ENCODE assay signal across 9 cellular contexts in the genomic region with DNA sequence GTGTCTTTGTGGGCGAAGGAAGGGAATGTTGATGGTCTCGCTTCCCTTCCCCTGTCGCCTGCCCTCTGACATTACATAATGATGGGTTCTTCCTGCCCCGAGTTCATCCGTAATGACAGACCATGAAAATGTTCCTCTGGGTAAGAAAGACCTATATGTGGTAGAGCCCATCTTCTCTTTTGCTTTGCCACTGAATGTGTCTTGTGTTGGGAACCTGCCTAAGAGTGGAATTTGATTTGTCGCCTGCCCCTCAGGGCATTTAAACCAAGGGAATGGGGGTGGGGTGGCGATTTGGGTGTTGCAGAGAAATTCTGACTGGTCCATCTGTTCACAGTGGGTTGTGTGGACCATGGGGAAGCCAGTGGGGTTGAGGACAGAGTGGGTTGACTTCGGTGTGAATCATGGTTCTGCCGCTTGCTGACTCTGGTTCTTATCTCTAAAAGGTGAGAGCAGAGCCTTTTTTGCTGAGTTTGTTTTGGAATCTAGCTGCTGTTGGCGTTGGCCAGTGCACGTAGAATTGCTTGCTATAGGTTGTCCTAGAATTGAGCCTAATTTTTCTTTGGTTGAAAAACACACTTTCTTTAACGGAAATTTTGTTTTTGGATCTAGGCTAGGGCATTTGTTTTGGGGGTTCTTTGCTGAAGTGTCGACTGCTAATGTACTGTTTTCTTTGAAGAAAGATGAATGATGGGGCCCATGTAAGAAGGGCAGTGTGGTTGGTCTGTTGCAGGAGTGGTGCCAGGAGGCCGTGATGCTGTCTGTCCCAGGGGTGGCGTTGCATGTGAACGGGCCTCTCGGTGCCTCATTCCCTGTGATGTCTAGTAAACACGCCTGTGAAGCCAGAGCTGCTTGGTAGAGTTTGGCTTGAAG. TPM values are rescaled to one million over a fixed set of nuclear protein-coding genes. Genes with fewer than 3 reads are reported as not detected.
DNase-seq lines count a peak whose midpoint lies in the region; ATAC-seq, FAIRE-seq and TF ChIP-seq lines count a peak whose summit lies in the region.
"Had no signal": no experiment of that assay in that cellular context is flagged by ENCODE, and none has a peak within 500 bp of the region (broad histone marks: within the 10 kb centered on the region; RNA-seq: fewer than 3 reads in every experiment).

No MANE protein-coding gene starts in this region.

- no peak for TF ChIP-seq RAD21 in K562 (CRISPR knock-in tag; conservative IDR thresholded peaks at IDR 0.05 in 1 of 2, IDR thresholded peaks at IDR 0.05 in 1 of 2)

- CTCF ChIA-PET in K562 (lab: Yijun Ruan, JAX; ENCODE audit: low intra/inter-chr PET ratio): no interaction called here

- peak overlapping the region; percentile 84 for H3K4me2 ChIP-seq in K562 (ENCODE audit: insufficient read depth, low read length)

- BruUV-seq in K562 (replicated peaks; lab: Mats Ljungman, UMichigan): TSS peak; percentile 61

- peak; percentile 94 for FAIRE-seq in K562 (lab: Jason Lieb, UNC)
- FAIRE-seq: TTC549 had no signal

- H3K36me3 ChIP-seq in K562 (ENCODE audit: control insufficient read depth, insufficient read depth, low read length): no peaks in the 10 kb centered on the region
- no peaks in the 10 kb centered on the region for H3K36me3 ChIP-seq in lung (ENCODE audit: control insufficient read depth in 2 of 2, insufficient read depth in 2 of 2, low read length in 2 of 2)
- no peaks in the 10 kb centered on the region for H3K36me3 ChIP-seq in tibial nerve

- in situ Hi-C loops in K562 (cut with MboI): no loop called here

- no peaks in the 10 kb centered on the region for H3K27me3 ChIP-seq in K562 (ENCODE audit: control insufficient read depth in 2 of 2, insufficient read depth in 2 of 2, low read length in 2 of 2)
- no peaks in the 10 kb centered on the region for H3K27me3 ChIP-seq in lung (ENCODE audit: control insufficient read depth, insufficient read depth)
- H3K27me3 ChIP-seq in tibial nerve: no peaks in the 10 kb centered on the region

- H3K4me1 ChIP-seq in K562 (replicated peaks in 1 of 2; ENCODE audit: control insufficient read depth in 2 of 2, insufficient read depth in 2 of 2, low read length in 2 of 2) (peaks cover 16 to 27% of the 10 kb centered on the region in 2 experiments; a peak in 4 of 5 replicates), lung (ENCODE audit: control insufficient read depth in 2 of 2, insufficient read depth in 2 of 2, low read length in 2 of 2) (peaks cover 8 to 11% of the 10 kb centered on the region in 2 donors), tibial nerve (peaks cover 0 to 26% (median 5%) of the 10 kb centered on the region in 4 donors)

- ATAC-seq in K562: peak; percentile 73
- no peak for ATAC-seq in lung (ENCODE audit: insufficient read depth, low FRiP score)
- no peak for ATAC-seq in GM21360 (IDR thresholded peaks at IDR 0.05; ENCODE audit: unreplicated experiment)
- ATAC-seq in GM21367 (IDR thresholded peaks at IDR 0.05; ENCODE audit: unreplicated experiment): no peak

- TF ChIP-seq CTCF in GM12864 (IDR thresholded peaks at IDR 0.05; ENCODE audit: low read depth, low read length, missing control alignments) (no peak), K562 (IDR thresholded peaks at IDR 0.05 in 2 of 3, conservative IDR thresholded peaks at IDR 0.05 in 1 of 3; ENCODE audit: insufficient read depth in 2 of 3, low read depth in 1 of 3, low read length in 3 of 3) (no peak), lung (IDR thresholded peaks at IDR 0.05; ENCODE audit: control extremely low read depth, extremely low read depth) (no peak), tibial nerve (IDR thresholded peaks at IDR 0.05) (no peak)

- TF ChIP-seq POLR2A in K562 (conservative IDR thresholded peaks at IDR 0.05) (no peak), tibial nerve (IDR thresholded peaks at IDR 0.05) (no peak)

- POLR2A ChIA-PET in K562 (lab: Yijun Ruan, JAX): interaction anchor here (0.5 to 1.9 kb wide), 4 partner anchors 10 to 1962 kb away, joined by 3 to 9 read pairs (median 4); no protein-coding TSS in a partner anchor

- no peaks in the 10 kb centered on the region for H3K9me1 ChIP-seq in K562 (ENCODE audit: control insufficient read depth, insufficient read depth, low read length)

- H3K9ac ChIP-seq in K562 (ENCODE audit: insufficient read depth in 1 of 2, low read depth in 2 of 2, low read length in 2 of 2): peak overlapping the region; percentile 49 to 94; a peak in 3 of 4 replicates

- intact Hi-C loops in K562 (cut with micrococcal nuclease): loop anchor here (5.0 kb wide), 1 partner anchor 61 kb away; no protein-coding TSS in a partner anchor

- H3K79me2 ChIP-seq in K562 (ENCODE audit: control insufficient read depth, insufficient read depth, low read length): peaks cover 36% of the 10 kb centered on the region

- no peak for TF ChIP-seq EP300 in K562 (IDR thresholded peaks at IDR 0.05; ENCODE audit: low read length)
- TF ChIP-seq EP300 in tibial nerve (IDR thresholded peaks at IDR 0.05): no peak

- H3K9me3 ChIP-seq in K562 (replicated peaks; ENCODE audit: control insufficient read depth, insufficient read depth, low read depth, low read length) (no peaks in the 10 kb centered on the region), lung (ENCODE audit: control insufficient read depth in 2 of 2, insufficient read depth in 1 of 2, low read length in 1 of 2) (no peaks in the 10 kb centered on the region), tibial nerve (no peaks in the 10 kb centered on the region)

- 8% methylated on average over 18 of the region's 18 CpGs for WGBS in K562 (ENCODE audit: insufficient coverage, low coverage, missing lambda C conversion rate)
- 47 to 52% methylated on average over 18 of the region's 18 CpGs for WGBS in lung, 2 donors
- WGBS in tibial nerve, 2 donors: 55 to 59% methylated on average over 18 of the region's 18 CpGs

- peak overlapping the region; percentile 76 for H3K4me3 ChIP-seq in GM12864 (ENCODE audit: low read depth, low read length)
- H3K4me3 ChIP-seq in K562: peak overlapping the region; percentile 66
- H3K4me3 ChIP-seq in lung: peak overlapping the region; percentile 92
- H3K4me3 ChIP-seq in tibial nerve: peak overlapping the region; percentile 66 to 89 (median 82)

- peak overlapping the region; percentile 91; the same call in 1 of the 2 replicates for H2AFZ ChIP-seq in K562 (ENCODE audit: low read depth, low read length)

- H4K20me1 ChIP-seq in K562 (replicated peaks; ENCODE audit: control insufficient read depth, insufficient read depth, low read length): peaks cover 17% of the 10 kb centered on the region

- peak overlapping the region; percentile 57 for H3K27ac ChIP-seq in K562 (ENCODE audit: extremely low read depth, low read depth, low read length)
- H3K27ac ChIP-seq in lung (ENCODE audit: low read depth in 1 of 2, low read length in 1 of 2): peak overlapping the region in 1 of 2 donors; percentile 91
- peak overlapping the region in 3 of 4 donors; percentile 71 to 86 (median 85) for H3K27ac ChIP-seq in tibial nerve

- no peak for DNase-seq in GM12864 (ENCODE audit: low read depth)
- peak; percentile 34 for DNase-seq in NCI-H526 treated with DMSO at 0.1 percent for 48 hours (lab: John Stamatoyannopoulos, UW)
- peak; percentile 38 to 74 (median 52) for DNase-seq in K562 (ENCODE audit: extremely low read depth in 1 of 4, low spot score in 3 of 4)
- no peak for DNase-seq in lung (ENCODE audit: low spot score)
- no peak for DNase-seq in tibial nerve (ENCODE audit: low spot score in 2 of 2)
- no peak for DNase-seq in AG08396 (ENCODE audit: low spot score)

TF ChIP-seq in K562, 482 proteins besides CTCF, POLR2A, EP300 and RAD21 (continues in another document):
- no peak for TF ChIP-seq RBM15 (IDR thresholded peaks at IDR 0.05; ENCODE audit: insufficient read depth, low read length)
- no peak for TF ChIP-seq ZNF41 (CRISPR knock-in tag; conservative IDR thresholded peaks at IDR 0.05)
- TF ChIP-seq FOXK2 (conservative IDR thresholded peaks at IDR 0.05 in 1 of 2, IDR thresholded peaks at IDR 0.05 in 1 of 2; ENCODE audit: low read depth in 2 of 2): 0 out of 4 replicates have a peak, but pooled peaks of 1 of the 2 experiments have one; percentile 4
- no peak for TF ChIP-seq ZNF707 (CRISPR knock-in tag; conservative IDR thresholded peaks at IDR 0.05)
- no peak for TF ChIP-seq CHD1 (IDR thresholded peaks at IDR 0.05; ENCODE audit: low read length)
- peak; percentile 87 for TF ChIP-seq ZNF316 (IDR thresholded peaks at IDR 0.05)
- no peak for TF ChIP-seq SREBF2 (CRISPR knock-in tag; IDR thresholded peaks at IDR 0.05)
- peak; percentile 57 for TF ChIP-seq SMARCA4 (IDR thresholded peaks at IDR 0.05)
- TF ChIP-seq, protein P1, sequence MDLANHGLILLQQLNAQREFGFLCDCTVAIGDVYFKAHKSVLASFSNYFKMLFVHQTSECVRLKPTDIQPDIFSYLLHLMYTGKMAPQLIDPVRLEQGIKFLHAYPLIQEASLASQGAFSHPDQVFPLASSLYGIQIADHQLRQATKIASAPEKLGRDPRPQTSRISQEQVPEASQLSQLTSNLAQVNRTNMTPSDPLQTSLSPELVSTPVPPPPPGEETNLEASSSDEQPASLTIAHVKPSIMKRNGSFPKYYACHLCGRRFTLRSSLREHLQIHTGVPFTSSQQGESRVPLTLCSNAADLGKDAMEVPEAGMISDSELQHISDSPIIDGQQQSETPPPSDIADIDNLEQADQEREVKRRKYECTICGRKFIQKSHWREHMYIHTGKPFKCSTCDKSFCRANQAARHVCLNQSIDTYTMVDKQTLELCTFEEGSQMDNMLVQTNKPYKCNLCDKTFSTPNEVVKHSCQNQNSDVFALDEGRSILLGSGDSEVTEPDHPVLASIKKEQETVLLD (IDR thresholded peaks at IDR 0.05): 0 out of 2 replicates have a peak, but pooled peaks have one; percentile 48

RNA-seq across cellular contexts. Expression of a gene that starts 1.3 kb away (rescaled TPM):
- total RNA-seq in K562 (2011; cell fraction: chromatin; rRNA removed; ENCODE audit: low replicate concordance): 57.8 and 102 TPM in 2 replicates
- total RNA-seq in K562 (2011; cell fraction: nucleolus; rRNA removed): 52.5 and 61.2 TPM in 2 replicates
- total RNA-seq in K562 (2011; cell fraction: nucleoplasm; rRNA removed): 50.8 and 55.2 TPM in 2 replicates
- total RNA-seq in K562 (2014; rRNA removed) (10.5 and 11.5 TPM in 2 replicates), K562 (2014; rRNA removed; fragmentation: Illumina TruSeq; extraction: Trizol) (5.6 and 6.9 TPM in 2 replicates), K562 (2015; rRNA removed; fragmentation: Illumina TruSeq; extraction: Trizol) (7.7 and 8.3 TPM in 2 replicates), K562 (2021) (15.7 and 16.1 TPM in 2 replicates), lung (10 to 100 TPM; 28.8 to 43.3 TPM), tibial nerve (10 to 100 TPM; 23.7 to 45.0 (median 30.9) TPM)
- polyA plus RNA-seq in K562 (2011; rRNA removed) (12.4 and 14.9 TPM in 2 replicates), K562 (2014; fragmentation: Illumina TruSeq; extraction: Trizol) (9.5 and 9.9 TPM in 2 replicates), K562 (2014; fragmentation: Nextera tagmentation; extraction: Ambion mirVana) (1 to 10 TPM; 1.8 to 2.5 TPM), K562 (2014; rRNA removed) (5.9 and 7.3 TPM in 2 replicates), lung (10 to 100 TPM in 1 of 2 donors, 1 to 10 TPM in 1; 8.0 to 10.9 TPM)
- 10.6 and 12.6 TPM in 2 replicates for polyA plus RNA-seq in K562 (2011; cell fraction: cytosol; rRNA removed)
- polyA plus RNA-seq in K562 (2011; cell fraction: nucleus; rRNA removed): 73.7 and 107 TPM in 2 replicates
- 10.2 and 13.8 TPM in 2 replicates for polyA plus RNA-seq in K562 (2012)
- 25.8 and 32.7 TPM in 2 replicates for polyA minus RNA-seq in K562 (2011; rRNA and poly(A)+ RNA removed)
- 9.9 and 17.9 TPM in 2 replicates for polyA minus RNA-seq in K562 (2011; cell fraction: cytosol; rRNA and poly(A)+ RNA removed)
- polyA minus RNA-seq in K562 (2011; cell fraction: nucleus; rRNA and poly(A)+ RNA removed): 58.6 and 67.3 TPM in 2 replicates

Comparison
In these comparisons a context has a peak if more than half of its experiments do, and no peak if none do; other contexts are left out.
1. DNase-seq: peak in NCI-H526 treated with DMSO at 0.1 percent for 48 hours (single experiment) and K562 (4 of 4); none in GM12864 (single experiment), lung (single experiment), tibial nerve (0 of 2) and AG08396 (single experiment).
2. Peak in every context shown above with its lines, with median percentiles within 50 percentile points of each other: H3K4me3 ChIP-seq.